ENCODE assay signal across 17 cellular contexts in genomic region chr16:4775005-4775404, GRCh38. TPM values are rescaled to one million over a fixed set of nuclear protein-coding genes. Genes with fewer than 3 reads are reported as not detected.
A peak's percentile ranks its signal among the peaks of the same experiment; 100 is the strongest.
DNase-seq lines count a peak whose midpoint lies in the region; ATAC-seq, FAIRE-seq and TF ChIP-seq lines count a peak whose summit lies in the region.
"Had no signal": no experiment of that assay in that cellular context is flagged by ENCODE, and none has a peak within 500 bp of the region (broad histone marks: within the 10 kb centered on the region; RNA-seq: fewer than 3 reads in every experiment).

No MANE protein-coding gene starts in this region.

- no peak overlapping the region for H4K5ac ChIP-seq in H1 (ENCODE audit: insufficient read length, low read depth, low read length)

- H3K27me3 ChIP-seq in H1 (replicated peaks in 1 of 4; ENCODE audit: control insufficient read depth in 3 of 4, extremely low read depth in 1 of 4, insufficient read depth in 3 of 4, low read length in 3 of 4) = no peaks in the 10 kb centered on the region
- H3K27me3 ChIP-seq: BE2C had no signal

- 0 out of 2 replicates have a peak, but pooled peaks cover 2% of the 10 kb centered on the region for H3K23me2 ChIP-seq in H1 (ENCODE audit: low read depth, low read length)

- TF ChIP-seq RAD21 in H1 (IDR thresholded peaks at IDR 0.05 in 1 of 2, conservative IDR thresholded peaks at IDR 0.05 in 1 of 2; ENCODE audit: low read depth in 2 of 2, low read length in 2 of 2) = no peak

- H3K9ac ChIP-seq in H1 (replicated peaks in 1 of 4; ENCODE audit: extremely low read depth in 1 of 4, low read depth in 3 of 4, low read length in 3 of 4) = no peak overlapping the region

- no peak overlapping the region for H3K18ac ChIP-seq in H1 (ENCODE audit: extremely low read depth, low read length)

- H3K36me3 ChIP-seq in H1 (ENCODE audit: control insufficient read depth in 2 of 4, insufficient read depth in 4 of 4, low read length in 3 of 4) = no peaks in the 10 kb centered on the region
- H3K36me3 ChIP-seq: BE2C had no signal

- H3K27ac ChIP-seq in H1 (ENCODE audit: low read depth, low read length) = no peak overlapping the region
- H3K27ac ChIP-seq: A549, C4-2B had no signal

- no peak overlapping the region for H4K91ac ChIP-seq in H1 (replicated peaks; ENCODE audit: insufficient read length, low read length)

- no peaks in the 10 kb centered on the region for H3K4me1 Mint-ChIP-seq in stimulated activated naive CD8-positive, alpha-beta T cell treated with anti-CD3 and anti-CD28 coated beads, Interleukin-15, amount 100 ng/mL, for 72 hours
- H3K4me1 Mint-ChIP-seq in stimulated activated memory B cell treated with anti-CD40 and anti-IgM and Interleukin-4, amounts not matched to agents 10 μg/mL and 1 μg/mL and 100 μg/mL, for 72 hours = no peaks in the 10 kb centered on the region
- H3K4me1 Mint-ChIP-seq: H9 had no signal

- H2BK120ac ChIP-seq in H1 (replicated peaks; ENCODE audit: low read depth, low read length) = no peak overlapping the region

- no peak overlapping the region for H4K8ac ChIP-seq in H1 (ENCODE audit: extremely low read depth, insufficient read depth, low read length)

- no peak for TF ChIP-seq CTCF in H1 (IDR thresholded peaks at IDR 0.05; ENCODE audit: control extremely low read depth in 1 of 3, insufficient read depth in 1 of 3, low read depth in 1 of 3, low read length in 3 of 3)

- WGBS in H1 (ENCODE audit: extremely low coverage in 1 of 2, insufficient coverage in 1 of 2, insufficient read length in 1 of 2, insufficient replicate concordance in 2 of 2, low coverage in 1 of 2, low lambda C conversion rate in 2 of 2, missing lambda C conversion rate in 1 of 2), 2 experiments = 94% methylated on average over 6 of the region's 13 CpGs; no CpG with 5 or more reads in 1 of the 2 experiments

- H3K4me1 ChIP-seq in H1 (replicated peaks in 1 of 4; ENCODE audit: control insufficient read depth in 3 of 4, insufficient read depth in 4 of 4, low read length in 3 of 4) = no peaks in the 10 kb centered on the region
- H3K4me1 ChIP-seq: A549, BE2C had no signal

- H2BK20ac ChIP-seq in H1 (ENCODE audit: low read length) = no peak overlapping the region

- H3K4me2 ChIP-seq in H1 (ENCODE audit: insufficient read depth in 1 of 2, low read depth in 2 of 2, low read length in 2 of 2) = no peak overlapping the region
- H3K4me2 ChIP-seq: A549, GM23338 had no signal

- no peak overlapping the region for H2BK12ac ChIP-seq in H1 (ENCODE audit: low read depth, low read length)

- H3K4ac ChIP-seq in H1 (replicated peaks; ENCODE audit: insufficient read length, low read depth, low read length) = no peak overlapping the region

- peak overlapping the region; percentile 46; the same call in 1 of the 2 replicates for H2BK15ac ChIP-seq in H1 (ENCODE audit: low read length)

- H3K4me3 Mint-ChIP-seq in stimulated activated naive CD8-positive, alpha-beta T cell treated with anti-CD3 and anti-CD28 coated beads, Interleukin-15, amount 100 ng/mL, for 72 hours = no peak overlapping the region
- no peak overlapping the region for H3K4me3 Mint-ChIP-seq in stimulated activated memory B cell treated with anti-CD40 and anti-IgM and Interleukin-4, amounts not matched to agents 10 μg/mL and 1 μg/mL and 100 μg/mL, for 72 hours
- H3K4me3 Mint-ChIP-seq: CD4-positive, alpha-beta memory T cell; GM23338; H9 had no signal

- H3K9me3 ChIP-seq in H1 (ENCODE audit: insufficient read depth in 2 of 2, low read depth in 1 of 2, low read length in 1 of 2) = no peaks in the 10 kb centered on the region
- H3K9me3 ChIP-seq: A549, BE2C had no signal

- H3K27ac Mint-ChIP-seq in stimulated activated naive CD8-positive, alpha-beta T cell treated with anti-CD3 and anti-CD28 coated beads, Interleukin-15, amount 100 ng/mL, for 72 hours = no peak overlapping the region
- no peak overlapping the region for H3K27ac Mint-ChIP-seq in stimulated activated memory B cell treated with anti-CD40 and anti-IgM and Interleukin-4, amounts not matched to agents 10 μg/mL and 1 μg/mL and 100 μg/mL, for 72 hours
- H3K27ac Mint-ChIP-seq: CD4-positive, alpha-beta memory T cell; GM23338; H9 had no signal

- no peak overlapping the region for H2AFZ ChIP-seq in H1 (ENCODE audit: low read length)
- H2AFZ ChIP-seq: GM23338 had no signal

- no peak overlapping the region for H3K23ac ChIP-seq in H1 (ENCODE audit: insufficient read length)

- no peak for TF ChIP-seq EP300 in H1 (IDR thresholded peaks at IDR 0.05; ENCODE audit: borderline replicate concordance in 1 of 2, low read depth in 2 of 2, low read length in 2 of 2)

- DNase-seq in stimulated activated naive CD8-positive, alpha-beta T cell treated with anti-CD3 and anti-CD28 coated beads, Interleukin-15, amount 100 ng/mL, for 72 hours = no peak
- DNase-seq in stimulated activated naive CD8-positive, alpha-beta T cell treated with anti-CD3 and anti-CD28 coated beads, Interleukin-15, Interleukin-2, amounts not matched to agents 100 U/mL and 50 U/mL, for 24 hours = no peak
- no peak for DNase-seq in H1 (ENCODE audit: low read depth in 1 of 2, low spot score in 2 of 2)
- no peak for DNase-seq in LoVo (ENCODE audit: low spot score)
- DNase-seq in stimulated activated CD4-positive, alpha-beta T cell treated with anti-CD3 and anti-CD28 coated beads, Interleukin-15, amount 100 ng/mL, for 24 hours = no peak
- DNase-seq: BE2C; CD4-positive, alpha-beta memory T cell; DMS79; GDM1; H9 had no signal

- no peak overlapping the region for H3K56ac ChIP-seq in H1 (replicated peaks; ENCODE audit: insufficient read length, low read depth, low read length)

- H3K27me3 Mint-ChIP-seq in stimulated activated naive CD8-positive, alpha-beta T cell treated with anti-CD3 and anti-CD28 coated beads, Interleukin-15, amount 100 ng/mL, for 72 hours = no peaks in the 10 kb centered on the region
- H3K27me3 Mint-ChIP-seq in stimulated activated memory B cell treated with anti-CD40 and anti-IgM and Interleukin-4, amounts not matched to agents 10 μg/mL and 1 μg/mL and 100 μg/mL, for 72 hours = no peaks in the 10 kb centered on the region
- H3K27me3 Mint-ChIP-seq: CD4-positive, alpha-beta memory T cell had no signal

- no peak overlapping the region for H3K14ac ChIP-seq in H1 (ENCODE audit: insufficient read length)

- ATAC-seq in stimulated activated naive CD8-positive, alpha-beta T cell treated with anti-CD3 and anti-CD28 coated beads, Interleukin-15, amount 100 ng/mL, for 72 hours = peak; percentile 43
- no peak for ATAC-seq in stimulated activated naive CD8-positive, alpha-beta T cell treated with anti-CD3 and anti-CD28 coated beads, Interleukin-15, Interleukin-2, amounts not matched to agents 100 U/mL and 50 U/mL, for 24 hours
- peak; percentile 40 for ATAC-seq in stimulated activated memory B cell treated with anti-CD40 and anti-IgM and Interleukin-4, amounts not matched to agents 10 μg/mL and 1 μg/mL and 100 μg/mL, for 72 hours
- ATAC-seq: GM23338 had no signal

- no peak overlapping the region for H3K4me3 ChIP-seq in H1 (ENCODE audit: extremely low read depth in 1 of 4, insufficient read depth in 2 of 4, low read depth in 3 of 4, low read length in 4 of 4)
- H3K4me3 ChIP-seq: A549, GM23338 had no signal

- H3K79me2 ChIP-seq in H1 (ENCODE audit: control insufficient read depth in 1 of 2, insufficient read depth in 2 of 2, low read length in 2 of 2) = no peaks in the 10 kb centered on the region

- H2AK5ac ChIP-seq in H1 (ENCODE audit: low read depth, low read length) = no peak overlapping the region

- H3K9me3 Mint-ChIP-seq in stimulated activated naive CD8-positive, alpha-beta T cell treated with anti-CD3 and anti-CD28 coated beads, Interleukin-15, amount 100 ng/mL, for 72 hours = no peaks in the 10 kb centered on the region
- no peaks in the 10 kb centered on the region for H3K9me3 Mint-ChIP-seq in stimulated activated memory B cell treated with anti-CD40 and anti-IgM and Interleukin-4, amounts not matched to agents 10 μg/mL and 1 μg/mL and 100 μg/mL, for 72 hours
- H3K9me3 Mint-ChIP-seq: CD4-positive, alpha-beta memory T cell; H9 had no signal

- no peak for FAIRE-seq in H1 (lab: Jason Lieb, UNC)
- FAIRE-seq: A549, GM12892 had no signal

- H3K36me3 Mint-ChIP-seq in stimulated activated memory B cell treated with anti-CD40 and anti-IgM and Interleukin-4, amounts not matched to agents 10 μg/mL and 1 μg/mL and 100 μg/mL, for 72 hours = no peaks in the 10 kb centered on the region
- H3K36me3 Mint-ChIP-seq: CD4-positive, alpha-beta memory T cell had no signal

- CTCF ChIA-PET in H1 (lab: Charles Lee; ENCODE audit: partially characterized antibody) = no interaction called here

- TF ChIP-seq POLR2A in H1 (IDR thresholded peaks at IDR 0.05; ENCODE audit: control extremely low read depth in 1 of 2, low read depth in 2 of 2, low read length in 2 of 2) = no peak

- no peaks in the 10 kb centered on the region for H4K20me1 ChIP-seq in H1 (replicated peaks in 1 of 2; ENCODE audit: control insufficient read depth in 1 of 2, insufficient read depth in 2 of 2, low read length in 2 of 2)

- POLR2A ChIA-PET in H1 (lab: Charles Lee; ENCODE audit: partially characterized antibody) = interaction anchor here (1.5 kb wide), 1 partner anchor 28 kb away, joined by 4 read pairs; the partner anchor contains the start of gene ROGDI

- H2BK5ac ChIP-seq in H1 (ENCODE audit: low read depth, low read length) = no peak overlapping the region

- no peaks in the 10 kb centered on the region for H3K79me1 ChIP-seq in H1 (ENCODE audit: low read depth, low read length)

RNA-seq across cellular contexts. Expression of gene ZNF500, which starts 8.0 kb away (rescaled TPM):
- 10.4 and 13.4 TPM in 2 replicates for total RNA-seq in H1 (2021; fragmentation: NEBNext Ultra II Directional; extraction: Animal tissue kit (Norgen Biotek cat#: 25700))
- polyA plus RNA-seq in H1 (2011; rRNA removed) = 10.3 and 11.8 TPM in 2 replicates
- polyA plus RNA-seq in H1 (2011; cell fraction: cytosol; rRNA removed) = 9.9 TPM
- 12.8 TPM for polyA plus RNA-seq in H1 (2011; cell fraction: nucleus; rRNA removed)
- polyA plus RNA-seq in H1 (2012, experiment 1 of 2) = 4.6 to 9.2 TPM (median 7.7 TPM) in 4 replicates
- 7.0 TPM for polyA plus RNA-seq in H1 (2012, experiment 2 of 2)
- polyA plus RNA-seq in H1 (2013, experiment 1 of 2) = 5.9 TPM
- 5.5 TPM for polyA plus RNA-seq in H1 (2013, experiment 2 of 2)
- 8.3 and 9.7 TPM in 2 replicates for polyA minus RNA-seq in H1 (2011; rRNA and poly(A)+ RNA removed)
- polyA minus RNA-seq in H1 (2011; cell fraction: cytosol; rRNA and poly(A)+ RNA removed) = 8.7 TPM
- 12.6 TPM for polyA minus RNA-seq in H1 (2011; cell fraction: nucleus; rRNA and poly(A)+ RNA removed)

RNA-seq across cellular contexts. Expression of gene SEPTIN12, which starts 13.1 kb away (rescaled TPM):
- total RNA-seq in H1 (2021; fragmentation: NEBNext Ultra II Directional; extraction: Animal tissue kit (Norgen Biotek cat#: 25700)) = not detected in 2 replicates
- polyA plus RNA-seq in H1 (2011; rRNA removed) = 0.08 and 0.24 TPM in 2 replicates
- 0.27 TPM for polyA plus RNA-seq in H1 (2011; cell fraction: cytosol; rRNA removed)
- polyA plus RNA-seq in H1 (2011; cell fraction: nucleus; rRNA removed) = 1.8 TPM
- polyA plus RNA-seq in H1 (2012, experiment 1 of 2) = 0.31 TPM in 1 of 4 replicates, not detected in the others
- polyA plus RNA-seq in H1 (2012, experiment 2 of 2) = not detected
- 0.39 TPM for polyA plus RNA-seq in H1 (2013, experiment 1 of 2)
- 0.31 TPM for polyA plus RNA-seq in H1 (2013, experiment 2 of 2)
- polyA minus RNA-seq in H1 (2011; rRNA and poly(A)+ RNA removed) = not detected in 2 replicates
- not detected for polyA minus RNA-seq in H1 (2011; cell fraction: cytosol; rRNA and poly(A)+ RNA removed)
- polyA minus RNA-seq in H1 (2011; cell fraction: nucleus; rRNA and poly(A)+ RNA removed) = not detected
- total RNA-seq: CD4-positive, alpha-beta memory T cell; GM23338; HT1080 had no signal
- polyA plus RNA-seq: AG04450; CD4-positive, alpha-beta memory T cell; GM23338 had no signal

RNA-seq across cellular contexts. Expression of gene SMIM22, which starts 20.2 kb away (rescaled TPM):
- total RNA-seq in H1 (2021; fragmentation: NEBNext Ultra II Directional; extraction: Animal tissue kit (Norgen Biotek cat#: 25700)) = not detected in 2 replicates
- not detected in 2 replicates for polyA plus RNA-seq in H1 (2011; rRNA removed)
- polyA plus RNA-seq in H1 (2011; cell fraction: cytosol; rRNA removed) = not detected
- 0.73 TPM for polyA plus RNA-seq in H1 (2011; cell fraction: nucleus; rRNA removed)
- 0.84 to 1.9 TPM (median 1.3 TPM) in 3 of 4 replicates, not detected in the other for polyA plus RNA-seq in H1 (2012, experiment 1 of 2)
- 7.6 TPM for polyA plus RNA-seq in H1 (2012, experiment 2 of 2)
- polyA plus RNA-seq in H1 (2013, experiment 1 of 2) = 1.1 TPM
- 0.53 TPM for polyA plus RNA-seq in H1 (2013, experiment 2 of 2)
- not detected in 2 replicates for polyA minus RNA-seq in H1 (2011; rRNA and poly(A)+ RNA removed)
- not detected for polyA minus RNA-seq in H1 (2011; cell fraction: cytosol; rRNA and poly(A)+ RNA removed)
- polyA minus RNA-seq in H1 (2011; cell fraction: nucleus; rRNA and poly(A)+ RNA removed) = not detected
- total RNA-seq: CD4-positive, alpha-beta memory T cell; GM23338; H9; HT1080 had no signal
- polyA plus RNA-seq: A549; AG04450; CD4-positive, alpha-beta memory T cell had no signal

RNA-seq across cellular contexts. Expression of gene ROGDI, which starts 27.4 kb away (rescaled TPM):
- total RNA-seq in H1 (2021; fragmentation: NEBNext Ultra II Directional; extraction: Animal tissue kit (Norgen Biotek cat#: 25700)) = 27.4 and 29.9 TPM in 2 replicates
- polyA plus RNA-seq in H1 (2011; rRNA removed) = 68.4 and 95.2 TPM in 2 replicates
- polyA plus RNA-seq in H1 (2011; cell fraction: cytosol; rRNA removed) = 63.2 TPM
- polyA plus RNA-seq in H1 (2011; cell fraction: nucleus; rRNA removed) = 94.1 TPM
- polyA plus RNA-seq in H1 (2012, experiment 1 of 2) = 27.1 to 42.0 TPM (median 38.4 TPM) in 4 replicates
- polyA plus RNA-seq in H1 (2012, experiment 2 of 2) = 28.0 TPM
- polyA plus RNA-seq in H1 (2013, experiment 1 of 2) = 32.4 TPM
- 30.8 TPM for polyA plus RNA-seq in H1 (2013, experiment 2 of 2)
- polyA minus RNA-seq in H1 (2011; rRNA and poly(A)+ RNA removed) = 15.0 and 18.9 TPM in 2 replicates
- polyA minus RNA-seq in H1 (2011; cell fraction: cytosol; rRNA and poly(A)+ RNA removed) = 20.2 TPM
- 20.7 TPM for polyA minus RNA-seq in H1 (2011; cell fraction: nucleus; rRNA and poly(A)+ RNA removed)

RNA-seq across cellular contexts. Expression of gene DNAAF8, which starts 40.7 kb away (rescaled TPM):
- 0.17 TPM in 1 of 2 replicates, not detected in the other for total RNA-seq in H1 (2021; fragmentation: NEBNext Ultra II Directional; extraction: Animal tissue kit (Norgen Biotek cat#: 25700))
- 0.39 and 0.58 TPM in 2 replicates for polyA plus RNA-seq in H1 (2011; rRNA removed)
- 0.35 TPM for polyA plus RNA-seq in H1 (2011; cell fraction: cytosol; rRNA removed)
- polyA plus RNA-seq in H1 (2011; cell fraction: nucleus; rRNA removed) = 0.58 TPM
- 0.13 to 0.75 TPM (median 0.35 TPM) in 4 replicates for polyA plus RNA-seq in H1 (2012, experiment 1 of 2)
- polyA plus RNA-seq in H1 (2012, experiment 2 of 2) = 0.25 TPM
- 0.24 TPM for polyA plus RNA-seq in H1 (2013, experiment 1 of 2)
- 0.15 TPM for polyA plus RNA-seq in H1 (2013, experiment 2 of 2)
- polyA minus RNA-seq in H1 (2011; rRNA and poly(A)+ RNA removed) = 0.28 TPM in 1 of 2 replicates, not detected in the other
- polyA minus RNA-seq in H1 (2011; cell fraction: cytosol; rRNA and poly(A)+ RNA removed) = not detected
- 0.50 TPM for polyA minus RNA-seq in H1 (2011; cell fraction: nucleus; rRNA and poly(A)+ RNA removed)
- total RNA-seq: HT1080 had no signal
